ENCODE assay signal across 6 cellular contexts in genomic region chr9:127931092-127931881, GRCh38. TPM values are rescaled to one million over a fixed set of nuclear protein-coding genes. Genes with fewer than 3 reads are reported as not detected.
DNase-seq lines count a peak whose midpoint lies in the region; ATAC-seq and TF ChIP-seq lines count a peak whose summit lies in the region.

No MANE protein-coding gene starts in this region.

- intact Hi-C loops in aorta (cut with DNase I), result no loop called here

- peaks cover 4% of the 10 kb centered on the region for H3K36me3 ChIP-seq in iPS-15b (ENCODE audit: control insufficient read depth, insufficient read depth, low read length)
- no peaks in the 10 kb centered on the region for H3K36me3 ChIP-seq in aorta (ENCODE audit: control insufficient read depth in 1 of 2, insufficient read depth in 2 of 2, low read length in 1 of 2)

- ATAC-seq in HG02973 (IDR thresholded peaks at IDR 0.05; ENCODE audit: unreplicated experiment) (peak; percentile 22), SK-N-SH treated with all-trans-retinoic acid at 6 μM for 48 hours (peak; percentile 46), aorta (ENCODE audit: low FRiP score) (peak; percentile 16)

- 8 to 11% methylated on average over 18 of the region's 18 CpGs for WGBS in aorta, 2 donors

- H3K4me1 ChIP-seq in iPS-15b (ENCODE audit: control insufficient read depth, insufficient read depth, low read length) (peaks cover 12% of the 10 kb centered on the region), aorta (ENCODE audit: control insufficient read depth in 1 of 2, insufficient read depth in 2 of 2, low read length in 2 of 2) (peaks cover 0 to 2% of the 10 kb centered on the region in 2 donors)

- DNase-seq in ELF-1 (ENCODE audit: low read depth, low spot score) (peak; percentile 77), aorta (peak in 1 of 2 donors; percentile 58)
- DNase-seq in activated CD4-positive, alpha-beta T cell treated with anti-CD3 and anti-CD28 coated beads, Interleukin-2, amount 50 U/mL, for 4 hours, result no peak

- H3K27me3 ChIP-seq in iPS-15b (ENCODE audit: control insufficient read depth, insufficient read depth, low read length) (peaks cover 18% of the 10 kb centered on the region), aorta (ENCODE audit: control insufficient read depth in 1 of 2, insufficient read depth in 2 of 2, low read length in 1 of 2) (no peaks in the 10 kb centered on the region)

- H3K27ac ChIP-seq in aorta (ENCODE audit: low read depth in 1 of 2, low read length in 2 of 2), result no peak overlapping the region

- no peak overlapping the region for H3K9ac ChIP-seq in iPS-15b (ENCODE audit: low read depth, low read length)

- H3K4me3 ChIP-seq in iPS-15b (ENCODE audit: low read depth, low read length) (peak overlapping the region; percentile 71), aorta (ENCODE audit: low read length in 2 of 2) (no peak overlapping the region)

- H3K9me3 ChIP-seq in iPS-15b (ENCODE audit: control insufficient read depth, insufficient read depth, low read length) (no peaks in the 10 kb centered on the region), aorta (ENCODE audit: control insufficient read depth, low read length) (no peaks in the 10 kb centered on the region)

TF ChIP-seq in SK-N-SH treated with all-trans-retinoic acid at 6 μM for 48 hours, 23 proteins besides CTCF, POLR2A, EP300 and RAD21:
- TF ChIP-seq CSRNP3 (CRISPR knock-in tag; IDR thresholded peaks at IDR 0.05) (peak; percentile 11; the same call in 1 of the 2 replicates), RARB (CRISPR knock-in tag; IDR thresholded peaks at IDR 0.05) (0 out of 2 replicates have a peak, but pooled peaks have one; percentile 7), TOX (CRISPR knock-in tag; IDR thresholded peaks at IDR 0.05; ENCODE audit: borderline replicate concordance) (peak; percentile 22; the same call in 1 of the 2 replicates), ISL1 (CRISPR knock-in tag; IDR thresholded peaks at IDR 0.05) (no peak), ZNF8 (CRISPR knock-in tag; IDR thresholded peaks at IDR 0.05) (no peak)

RNA-seq across cellular contexts. Expression of gene PIP5KL1, which starts 0.7 kb away (rescaled TPM):
- total RNA-seq in aorta, result 1 to 10 TPM; 3.0 TPM
- 1 to 10 TPM; 1.4 to 4.5 TPM for polyA plus RNA-seq in aorta

RNA-seq across cellular contexts. Expression of gene DPM2, which starts 6.4 kb away (rescaled TPM):
- total RNA-seq in aorta, result 10 to 100 TPM; 20.0 to 26.3 TPM
- polyA plus RNA-seq in aorta, result 10 to 100 TPM; 18.2 to 22.7 TPM

RNA-seq across cellular contexts. Expression of gene ST6GALNAC4, which starts 14.4 kb away (rescaled TPM):
- total RNA-seq in aorta, result 10 to 100 TPM; 34.9 to 46.5 TPM
- 10 to 100 TPM; 17.7 to 25.5 TPM for polyA plus RNA-seq in aorta

RNA-seq across cellular contexts. Expression of gene ST6GALNAC6, which starts 31.9 kb away (rescaled TPM):
- 100 to 1,000 TPM; 103 to 125 TPM for total RNA-seq in aorta
- 100 to 1,000 TPM; 125 to 176 TPM for polyA plus RNA-seq in aorta

RNA-seq across cellular contexts. Expression of gene EEIG1, which starts 49.5 kb away (rescaled TPM):
- total RNA-seq in aorta, result 10 to 100 TPM; 41.4 to 63.1 TPM
- 10 to 100 TPM in 1 of 2 donors, 1 to 10 TPM in 1; 7.9 to 22.0 TPM for polyA plus RNA-seq in aorta
